ENCODE assay signal across 1 cellular context in genomic region chr5:141664733-141665461, GRCh38.
TF ChIP-seq lines count a peak whose summit lies in the region.

No MANE protein-coding gene starts in this region.

TF ChIP-seq in K562, 482 proteins besides CTCF, POLR2A, EP300 and RAD21 (continued from another document):
- TF ChIP-seq ZNF239 (CRISPR knock-in tag; IDR thresholded peaks at IDR 0.05) (0 out of 2 replicates have a peak, but pooled peaks have one; percentile 13), PHB2 (IDR thresholded peaks at IDR 0.05; ENCODE audit: low read depth) (no peak), TAF15 (IDR thresholded peaks at IDR 0.05; ENCODE audit: low read depth, low read length) (no peak), MAZ (CRISPR knock-in tag; conservative IDR thresholded peaks at IDR 0.05 in 1 of 2, IDR thresholded peaks at IDR 0.05 in 1 of 2) (peak; percentile 13 to 64; a peak in 2 of 4 replicates), STAG1 (CRISPR knock-in tag; IDR thresholded peaks at IDR 0.05; ENCODE audit: borderline replicate concordance) (peak; percentile 58; the same call in 1 of the 2 replicates), JUND (IDR thresholded peaks at IDR 0.05; ENCODE audit: borderline replicate concordance, low read depth, low read length) (0 out of 2 replicates have a peak, but pooled peaks have one; percentile 50), JUND (tag; IDR thresholded peaks at IDR 0.05; ENCODE audit: borderline replicate concordance, low read depth, low read length) (no peak; the same call in 2 of the 3 replicates), LCOR (CRISPR knock-in tag; IDR thresholded peaks at IDR 0.05) (peak; percentile 71; the same call in 1 of the 2 replicates), PPARD (CRISPR knock-in tag; IDR thresholded peaks at IDR 0.05) (no peak), TFAP4 (CRISPR knock-in tag; IDR thresholded peaks at IDR 0.05; ENCODE audit: borderline replicate concordance) (peak; percentile 37; the same call in 1 of the 2 replicates), RBBP5 (IDR thresholded peaks at IDR 0.05; ENCODE audit: borderline replicate concordance, insufficient read depth, low read length, poor library complexity, severe bottlenecking) (no peak), ELF1 (tag; IDR thresholded peaks at IDR 0.05) (peak; percentile 80), CGGBP1 (CRISPR knock-in tag; IDR thresholded peaks at IDR 0.05) (no peak), TEAD2 (tag; IDR thresholded peaks at IDR 0.05) (no peak), PKNOX1 (IDR thresholded peaks at IDR 0.05) (no peak), POU5F1 (IDR thresholded peaks at IDR 0.05; ENCODE audit: borderline replicate concordance, low read depth, low read length, partially characterized antibody) (no peak), MXI1 (IDR thresholded peaks at IDR 0.05; ENCODE audit: low read depth, low read length) (no peak), ZNF280B (CRISPR knock-in tag; IDR thresholded peaks at IDR 0.05) (no peak), ZNF583 (CRISPR knock-in tag; IDR thresholded peaks at IDR 0.05) (0 out of 2 replicates have a peak, but pooled peaks have one; percentile 42), LEF1 (IDR thresholded peaks at IDR 0.05) (no peak), SAFB2 (IDR thresholded peaks at IDR 0.05; ENCODE audit: borderline replicate concordance, low read depth, low read length, severe bottlenecking) (no peak), RCOR1 (IDR thresholded peaks at IDR 0.05; ENCODE audit: borderline replicate concordance in 1 of 2, low read depth in 2 of 2, low read length in 2 of 2) (peak in 1 of 2 experiments; percentile 34; a peak in 1 of 4 replicates), ATF1 (CRISPR knock-in tag; IDR thresholded peaks at IDR 0.05) (no peak), ATF1 (tag; IDR thresholded peaks at IDR 0.05) (no peak), JUN (IDR thresholded peaks at IDR 0.05; ENCODE audit: borderline replicate concordance, low read depth, low read length) (0 out of 2 replicates have a peak, but pooled peaks have one; percentile 17), JUN (CRISPR knock-in tag; IDR thresholded peaks at IDR 0.05; ENCODE audit: borderline replicate concordance) (no peak), THRAP3 (IDR thresholded peaks at IDR 0.05; ENCODE audit: borderline replicate concordance) (no peak), TBP (optimal IDR thresholded peaks at IDR 0.05; ENCODE audit: low read depth, low read length) (peak; percentile 27), RNF2 (IDR thresholded peaks at IDR 0.05) (no peak), SIN3B (IDR thresholded peaks at IDR 0.05; ENCODE audit: low read depth) (no peak), NFIC (IDR thresholded peaks at IDR 0.05) (peak; percentile 73), SMAD4 (CRISPR knock-in tag; conservative IDR thresholded peaks at IDR 0.05) (no peak), ESRRA (IDR thresholded peaks at IDR 0.05; ENCODE audit: borderline replicate concordance, low read depth) (peak; percentile 67; the same call in 1 of the 2 replicates), ZNF655 (CRISPR knock-in tag; IDR thresholded peaks at IDR 0.05) (no peak), PCBP2 (IDR thresholded peaks at IDR 0.05; ENCODE audit: low read depth, low read length, poor library complexity, severe bottlenecking) (no peak), ELF4 (CRISPR knock-in tag; IDR thresholded peaks at IDR 0.05) (peak; percentile 28; the same call in 1 of the 2 replicates), KLF16 (IDR thresholded peaks at IDR 0.05) (peak; percentile 14; the same call in 1 of the 2 replicates), TCF7L2 (IDR thresholded peaks at IDR 0.05; ENCODE audit: low read depth, low read length) (no peak), TOE1 (IDR thresholded peaks at IDR 0.05; ENCODE audit: borderline replicate concordance) (no peak), TOE1 (CRISPR knock-in tag; IDR thresholded peaks at IDR 0.05; ENCODE audit: borderline replicate concordance, low read depth) (no peak), MLLT1 (IDR thresholded peaks at IDR 0.05) (no peak), SRSF3 (IDR thresholded peaks at IDR 0.05; ENCODE audit: insufficient read depth, low read length) (no peak), ERF (CRISPR knock-in tag; IDR thresholded peaks at IDR 0.05) (no peak), ZNF398 (CRISPR knock-in tag; IDR thresholded peaks at IDR 0.05) (no peak), KHSRP (IDR thresholded peaks at IDR 0.05) (no peak), TEAD4 (IDR thresholded peaks at IDR 0.05; ENCODE audit: low read length) (peak; percentile 32; the same call in 1 of the 2 replicates), TEAD4 (CRISPR knock-in tag; IDR thresholded peaks at IDR 0.05; ENCODE audit: borderline replicate concordance) (no peak), NCOR1 (IDR thresholded peaks at IDR 0.05) (no peak), TSHZ1 (CRISPR knock-in tag; IDR thresholded peaks at IDR 0.05) (no peak), CBFA2T3 (IDR thresholded peaks at IDR 0.05) (no peak), TCFL5 (CRISPR knock-in tag; conservative IDR thresholded peaks at IDR 0.05) (no peak), GTF2B (IDR thresholded peaks at IDR 0.05; ENCODE audit: extremely low read depth, insufficient read length) (no peak), GATAD2B (IDR thresholded peaks at IDR 0.05; ENCODE audit: borderline replicate concordance) (peak; percentile 14; the same call in 1 of the 2 replicates), PTRF (tag; IDR thresholded peaks at IDR 0.05) (no peak), SPI1 (IDR thresholded peaks at IDR 0.05; ENCODE audit: borderline replicate concordance, low read depth, low read length) (peak; percentile 99), TCF3 (CRISPR knock-in tag; IDR thresholded peaks at IDR 0.05) (peak; percentile 49; the same call in 1 of the 2 replicates)
